1 cellular context compared by ENCODE assay signal in genomic region chr16:1446296-1447080, GRCh38.
TF ChIP-seq lines count a peak whose summit lies in the region.

No MANE protein-coding gene starts in this region.

TF ChIP-seq in HepG2, 621 proteins besides CTCF, POLR2A, EP300 and RAD21:
- TF ChIP-seq ETS1 (CRISPR knock-in tag; IDR thresholded peaks at IDR 0.05) (no peak), EEA1 (CRISPR knock-in tag; IDR thresholded peaks at IDR 0.05; ENCODE audit: borderline replicate concordance) (no peak), AGO2 (optimal IDR thresholded peaks at IDR 0.05; ENCODE audit: low read depth, low read length) (peak; percentile 13)
